ENCODE assay signal across 20 cellular contexts in the genomic region with DNA sequence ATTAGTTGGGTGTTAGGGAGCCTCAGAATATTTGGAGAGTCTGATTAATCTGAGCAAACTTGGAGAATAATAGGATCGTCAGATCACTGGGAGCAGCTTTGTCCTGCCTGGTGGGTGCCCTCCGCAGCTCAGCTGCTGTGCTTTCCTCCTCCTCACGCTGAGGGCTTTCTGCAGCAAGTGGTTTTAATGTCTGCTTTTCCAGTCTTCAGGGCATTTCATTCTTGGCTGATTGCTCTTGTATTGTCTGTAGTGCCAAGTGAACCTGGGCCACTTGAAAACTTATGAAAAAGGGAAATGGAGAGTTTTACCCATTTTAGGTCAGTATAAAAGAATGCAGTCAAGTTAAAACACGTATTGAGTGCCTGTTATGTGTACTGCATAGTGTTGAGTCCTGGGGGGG.
DNase-seq lines count a peak whose midpoint lies in the region; ATAC-seq and TF ChIP-seq lines count a peak whose summit lies in the region.
"Had no signal": no experiment of that assay in that cellular context is flagged by ENCODE, and none has a peak within 500 bp of the region (broad histone marks: within the 10 kb centered on the region; RNA-seq: fewer than 3 reads in every experiment).

No MANE protein-coding gene starts in this region.

- H3K9me3 ChIP-seq in RWPE2 (ENCODE audit: severe bottlenecking) = no peaks in the 10 kb centered on the region
- H3K9me3 ChIP-seq: A549 had no signal

- H3K4me3 Mint-ChIP-seq in glutamatergic neuron (ENCODE audit: unreplicated experiment) = peak overlapping the region; percentile 74
- H3K4me3 Mint-ChIP-seq: IgD-negative memory B cell, T-cell had no signal

- H3K27me3 Mint-ChIP-seq in glutamatergic neuron (ENCODE audit: unreplicated experiment) = peaks cover 25% of the 10 kb centered on the region
- H3K27me3 Mint-ChIP-seq: IgD-negative memory B cell, T-cell had no signal

- H3K36me3 ChIP-seq in RWPE2 (ENCODE audit: low read depth) = no peaks in the 10 kb centered on the region

- peaks cover 29% of the 10 kb centered on the region for H3K9me3 Mint-ChIP-seq in glutamatergic neuron (ENCODE audit: unreplicated experiment)

- no peaks in the 10 kb centered on the region for H3K27me3 ChIP-seq in RWPE2 (ENCODE audit: insufficient read depth, poor library complexity, severe bottlenecking)

- H3K4me1 Mint-ChIP-seq in glutamatergic neuron (ENCODE audit: low read depth, unreplicated experiment) = peaks cover 83% of the 10 kb centered on the region
- H3K4me1 Mint-ChIP-seq: IgD-negative memory B cell, T-cell had no signal

- peaks cover 6% of the 10 kb centered on the region for H3K4me1 ChIP-seq in RWPE2 (ENCODE audit: insufficient read depth, poor library complexity, severe bottlenecking)
- H3K4me1 ChIP-seq: A549 had no signal

- H3K27ac ChIP-seq in RWPE2 (ENCODE audit: poor library complexity, severe bottlenecking) = no peak overlapping the region
- H3K27ac ChIP-seq: A549, C4-2B, PC-9 had no signal

- no peaks in the 10 kb centered on the region for H3K36me3 Mint-ChIP-seq in glutamatergic neuron (ENCODE audit: unreplicated experiment)
- H3K36me3 Mint-ChIP-seq: IgD-negative memory B cell, T-cell had no signal

- peak overlapping the region; percentile 99 for H3K27ac Mint-ChIP-seq in glutamatergic neuron (ENCODE audit: unreplicated experiment)
- H3K27ac Mint-ChIP-seq: IgD-negative memory B cell, T-cell had no signal

- TF ChIP-seq CTCF in RWPE2 (IDR thresholded peaks at IDR 0.05; ENCODE audit: poor library complexity, severe bottlenecking) (no peak), glutamatergic neuron (IDR thresholded peaks at IDR 0.05; ENCODE audit: partially characterized antibody, unreplicated experiment) (no peak)

- DNase-seq in D341Med (ENCODE audit: low spot score) (peak; percentile 43), NCI-H146 (lab: John Stamatoyannopoulos, UW) (peak; percentile 70), RWPE2 (ENCODE audit: low spot score) (no peak), glutamatergic neuron (no peak), HT-29 (ENCODE audit: low spot score) (no peak), SKM-1 (lab: John Stamatoyannopoulos, UW; ENCODE audit: unreplicated experiment) (no peak)
- DNase-seq: DMS 273 treated with DMSO at 0.1 percent for 48 hours, HCEC 1CT, Kasumi-1, NCI-H1436, NCI-H2107, NCI-H774, PC-9, T-cell had no signal

- ATAC-seq in RWPE2 (ENCODE audit: low read depth) (peak; percentile 37; the same call in 2 of the 3 replicates), GM19397 (IDR thresholded peaks at IDR 0.05; ENCODE audit: unreplicated experiment) (no peak), HG02610 (IDR thresholded peaks at IDR 0.05; ENCODE audit: unreplicated experiment) (no peak)
- ATAC-seq: A549, Right ventricle myocardium inferior, T-cell had no signal

- no peak overlapping the region for H3K4me3 ChIP-seq in RWPE2 (ENCODE audit: severe bottlenecking)
- H3K4me3 ChIP-seq: A549, PC-9 had no signal

Comparison
In these comparisons a context has a peak if more than half of its experiments do, and no peak if none do; other contexts are left out.
1. DNase-seq: peak in D341Med (single experiment) and NCI-H146 (single experiment); none in RWPE2 (single experiment), glutamatergic neuron (single experiment), HT-29 (single experiment) and SKM-1 (single experiment).